ENCODE assay signal across 33 cellular contexts in genomic region chr4:54843946-54844345, GRCh38.
"Had no signal": no experiment of that assay in that cellular context is flagged by ENCODE, and none has a peak within 500 bp of the region (broad histone marks: within the 10 kb centered on the region; RNA-seq: fewer than 3 reads in every experiment).

No MANE protein-coding gene starts in this region.

- H3K4me3 ChIP-seq: adrenal gland, body of pancreas, coronary artery, dorsolateral prefrontal cortex, gastrocnemius medialis, ovary, sigmoid colon, upper lobe of left lung had no signal

- H3K27me3 ChIP-seq: adrenal gland, body of pancreas, dorsolateral prefrontal cortex, gastrocnemius medialis, ovary, sigmoid colon, upper lobe of left lung had no signal

- H3K36me3 Mint-ChIP-seq: activated CD4-positive, alpha-beta memory T cell treated with anti-CD3 and anti-CD28 coated beads for 36 hours; activated naive CD8-positive, alpha-beta T cell treated with anti-CD3 and anti-CD28 coated beads for 36 hours; naive thymus-derived CD4-positive, alpha-beta T cell; stimulated activated memory B cell treated with anti-CD40 and anti-IgM and Interleukin-4, amounts not matched to agents 10 μg/mL and 1 μg/mL and 100 μg/mL, for 72 hours had no signal

- H3K27me3 Mint-ChIP-seq: activated CD4-positive, alpha-beta memory T cell treated with anti-CD3 and anti-CD28 coated beads for 36 hours; activated naive CD8-positive, alpha-beta T cell treated with anti-CD3 and anti-CD28 coated beads for 36 hours; naive thymus-derived CD4-positive, alpha-beta T cell; progenitor cell of endocrine pancreas; stimulated activated naive CD8-positive, alpha-beta T cell treated with anti-CD3 and anti-CD28 coated beads, Interleukin-15, amount 100 ng/mL, for 72 hours had no signal

- H3K27ac ChIP-seq: adrenal gland, body of pancreas, coronary artery, dorsolateral prefrontal cortex, gastrocnemius medialis, ovary, sigmoid colon, upper lobe of left lung, WERI-Rb-1 had no signal

- H3K4me3 Mint-ChIP-seq: activated CD4-positive, alpha-beta memory T cell treated with anti-CD3 and anti-CD28 coated beads for 36 hours; activated naive CD4-positive, alpha-beta T cell treated with anti-CD3 and anti-CD28 coated beads for 36 hours; activated naive CD8-positive, alpha-beta T cell treated with anti-CD3 and anti-CD28 coated beads for 36 hours; activated T-helper 1 cell treated with anti-CD3 and anti-CD28 coated beads, Interleukin-12 subunit alpha, Interleukin-12 subunit beta, Interleukin-2, Interleukin-4 antibody, amounts not matched to agents 30 ng/mL and 10 ng/mL and 1 ng/mL, durations not matched to agents 14 hours and 24 hours and 36 hours; naive thymus-derived CD4-positive, alpha-beta T cell; stimulated activated memory B cell treated with anti-CD40 and anti-IgM and Interleukin-4, amounts not matched to agents 10 μg/mL and 1 μg/mL and 100 μg/mL, for 72 hours; stimulated activated naive CD8-positive, alpha-beta T cell treated with anti-CD3 and anti-CD28 coated beads, Interleukin-15, amount 100 ng/mL, for 72 hours had no signal

- DNase-seq: activated CD4-positive, alpha-beta memory T cell treated with anti-CD3 and anti-CD28 coated beads for 36 hours; activated CD4-positive, alpha-beta T cell treated with anti-CD3 and anti-CD28 coated beads for 48 hours; activated CD8-positive, alpha-beta memory T cell treated with anti-CD3 and anti-CD28 coated beads, Interleukin-2, amount 50 U/mL, for 4 hours; activated effector memory CD4-positive, alpha-beta T cell treated with anti-CD3 and anti-CD28 coated beads, Interleukin-2, amount 50 U/mL, for 16 hours; activated naive CD4-positive, alpha-beta T cell treated with anti-CD3 and anti-CD28 coated beads for 36 hours; activated naive CD8-positive, alpha-beta T cell treated with anti-CD3 and anti-CD28 coated beads for 36 hours; activated T-cell treated with anti-CD3 and anti-CD28 coated beads, Interleukin-2, amount 50 U/mL, for 1 hour; adrenal gland; aorta; body of pancreas; dorsolateral prefrontal cortex; effector memory CD4-positive, alpha-beta T cell; erythroblast; gastrocnemius medialis; glutamatergic neuron; left colon; midbrain; naive thymus-derived CD4-positive, alpha-beta T cell; ovary; sigmoid colon; small intestine; stimulated activated CD4-positive, alpha-beta T cell treated with anti-CD3 and anti-CD28 coated beads, Interleukin-4, amount 100 ng/mL, for 4 hours; stimulated activated CD8-positive, alpha-beta memory T cell treated with anti-CD3 and anti-CD28 coated beads, Interleukin-4, amount 100 ng/mL, for 48 hours; stimulated activated naive CD8-positive, alpha-beta T cell treated with anti-CD3 and anti-CD28 coated beads, Interleukin-15, amount 100 ng/mL, for 72 hours; substantia nigra; T1000; upper lobe of left lung; WERI-Rb-1 had no signal

- H3K36me3 ChIP-seq: adrenal gland, gastrocnemius medialis, ovary, sigmoid colon, upper lobe of left lung, WERI-Rb-1 had no signal

- H3K4me1 Mint-ChIP-seq: activated naive CD8-positive, alpha-beta T cell treated with anti-CD3 and anti-CD28 coated beads for 36 hours; stimulated activated memory B cell treated with anti-CD40 and anti-IgM and Interleukin-4, amounts not matched to agents 10 μg/mL and 1 μg/mL and 100 μg/mL, for 72 hours had no signal

- H3K27ac Mint-ChIP-seq: activated CD4-positive, alpha-beta memory T cell treated with anti-CD3 and anti-CD28 coated beads for 36 hours; activated naive CD4-positive, alpha-beta T cell treated with anti-CD3 and anti-CD28 coated beads for 36 hours; activated naive CD8-positive, alpha-beta T cell treated with anti-CD3 and anti-CD28 coated beads for 36 hours; activated T-helper 1 cell treated with anti-CD3 and anti-CD28 coated beads, Interleukin-12 subunit alpha, Interleukin-12 subunit beta, Interleukin-2, Interleukin-4 antibody, amounts not matched to agents 30 ng/mL and 10 ng/mL and 1 ng/mL, durations not matched to agents 14 hours and 24 hours and 36 hours; naive thymus-derived CD4-positive, alpha-beta T cell; progenitor cell of endocrine pancreas; stimulated activated memory B cell treated with anti-CD40 and anti-IgM and Interleukin-4, amounts not matched to agents 10 μg/mL and 1 μg/mL and 100 μg/mL, for 72 hours; stimulated activated naive CD8-positive, alpha-beta T cell treated with anti-CD3 and anti-CD28 coated beads, Interleukin-15, amount 100 ng/mL, for 72 hours had no signal

- H3K9me3 Mint-ChIP-seq: activated CD4-positive, alpha-beta memory T cell treated with anti-CD3 and anti-CD28 coated beads for 36 hours; activated naive CD4-positive, alpha-beta T cell treated with anti-CD3 and anti-CD28 coated beads for 36 hours; activated naive CD8-positive, alpha-beta T cell treated with anti-CD3 and anti-CD28 coated beads for 36 hours; activated T-helper 1 cell treated with anti-CD3 and anti-CD28 coated beads, Interleukin-12 subunit alpha, Interleukin-12 subunit beta, Interleukin-2, Interleukin-4 antibody, amounts not matched to agents 30 ng/mL and 10 ng/mL and 1 ng/mL, durations not matched to agents 14 hours and 24 hours and 36 hours; naive thymus-derived CD4-positive, alpha-beta T cell; stimulated activated memory B cell treated with anti-CD40 and anti-IgM and Interleukin-4, amounts not matched to agents 10 μg/mL and 1 μg/mL and 100 μg/mL, for 72 hours; stimulated activated naive CD8-positive, alpha-beta T cell treated with anti-CD3 and anti-CD28 coated beads, Interleukin-15, amount 100 ng/mL, for 72 hours had no signal

- H3K9me3 ChIP-seq: adrenal gland, body of pancreas, gastrocnemius medialis, ovary, sigmoid colon, upper lobe of left lung had no signal

- ATAC-seq: activated CD4-positive, CD25-positive, alpha-beta regulatory T cell treated with anti-CD3 and anti-CD28 coated beads, Interleukin-2, amount 50 U/mL, for 24 hours; body of pancreas; gastrocnemius medialis; left colon; naive thymus-derived CD4-positive, alpha-beta T cell; stimulated activated memory B cell treated with anti-CD40 and anti-IgM and Interleukin-4, amounts not matched to agents 10 μg/mL and 1 μg/mL and 100 μg/mL, for 72 hours; stimulated activated naive CD8-positive, alpha-beta T cell treated with anti-CD3 and anti-CD28 coated beads, Interleukin-15, amount 100 ng/mL, for 72 hours had no signal

- H3K4me1 ChIP-seq: adrenal gland, body of pancreas, gastrocnemius medialis, sigmoid colon, upper lobe of left lung had no signal
